21 cellular contexts compared by ENCODE assay signal in the genomic region with DNA sequence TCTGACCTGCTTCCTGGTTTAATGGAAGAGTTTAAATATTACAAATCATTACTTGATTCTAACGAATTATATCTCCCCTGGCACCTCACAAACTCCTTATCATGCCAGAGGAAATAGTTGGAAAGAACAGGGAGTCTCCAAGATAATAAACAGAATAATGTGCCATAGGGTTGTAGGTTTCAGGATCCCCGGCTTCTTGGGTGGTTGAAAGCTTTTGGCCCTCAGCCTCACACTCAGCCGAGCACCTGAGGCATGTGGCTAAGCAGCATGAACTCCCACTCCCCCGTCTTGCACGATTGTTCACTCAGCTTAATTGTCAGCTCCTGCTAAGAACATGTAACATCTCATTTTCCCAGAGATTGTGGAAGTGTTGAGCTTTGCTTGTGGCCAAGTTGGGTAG.
"Had no signal": no experiment of that assay in that cellular context is flagged by ENCODE, and none has a peak within 500 bp of the region (broad histone marks: within the 10 kb centered on the region; RNA-seq: fewer than 3 reads in every experiment).

No MANE protein-coding gene starts in this region.

- H3K4me3 ChIP-seq: heart left ventricle, mucosa of descending colon, upper lobe of right lung had no signal

- H3K27me3 Mint-ChIP-seq: activated CD4-positive, alpha-beta memory T cell treated with anti-CD3 and anti-CD28 coated beads for 36 hours; activated naive CD8-positive, alpha-beta T cell treated with anti-CD3 and anti-CD28 coated beads, Interleukin-2, amount 10 ng/mL, durations not matched to agents 7 days and 5 days had no signal

- H3K9me3 ChIP-seq: heart left ventricle, mucosa of descending colon, upper lobe of right lung had no signal

- DNase-seq: activated CD4-positive, alpha-beta memory T cell treated with anti-CD3 and anti-CD28 coated beads for 36 hours; activated CD4-positive, alpha-beta T cell treated with anti-CD3 and anti-CD28 coated beads for 4 hours; activated CD4-positive, CD25-positive, alpha-beta regulatory T cell; activated effector memory CD4-positive, alpha-beta T cell treated with Interleukin-2 at 50 U/mL for 16 hours; activated naive CD4-positive, alpha-beta T cell treated with anti-CD3 and anti-CD28 coated beads for 36 hours; activated naive CD8-positive, alpha-beta T cell treated with anti-CD3 and anti-CD28 coated beads, Interleukin-2, amount 10 ng/mL, durations not matched to agents 7 days and 5 days; activated T-cell treated with anti-CD3 and anti-CD28 coated beads, Interleukin-2, amount 50 U/mL, for 72 hours; amniotic stem cell; cerebellar nuclear complex; cortex of kidney; heart left ventricle; islet precursor cell; left cardiac atrium; mesendoderm; mucosa of descending colon; posterior cingulate gyrus; stimulated activated CD4-positive, alpha-beta T cell treated with anti-CD3 and anti-CD28 coated beads, Interleukin-2, amount 100 ng/mL, for 48 hours; stimulated activated CD8-positive, alpha-beta memory T cell treated with anti-CD3 and anti-CD28 coated beads, Interleukin-4, amount 100 ng/mL, for 48 hours; stimulated activated naive CD4-positive, alpha-beta T cell; T-helper 9 cell; upper lobe of right lung had no signal

- H3K36me3 ChIP-seq: heart left ventricle, upper lobe of right lung had no signal

- H3K4me1 Mint-ChIP-seq: activated naive CD8-positive, alpha-beta T cell treated with anti-CD3 and anti-CD28 coated beads, Interleukin-2, amount 10 ng/mL, durations not matched to agents 7 days and 5 days had no signal

- H3K9me3 Mint-ChIP-seq: activated naive CD4-positive, alpha-beta T cell treated with anti-CD3 and anti-CD28 coated beads for 36 hours; activated naive CD8-positive, alpha-beta T cell treated with anti-CD3 and anti-CD28 coated beads, Interleukin-2, amount 10 ng/mL, durations not matched to agents 7 days and 5 days; activated T-cell treated with anti-CD3 and anti-CD28 coated beads, Interleukin-2, amount 50 U/mL, for 72 hours had no signal

- H3K27ac ChIP-seq: heart left ventricle, upper lobe of right lung had no signal

- H3K36me3 Mint-ChIP-seq: activated CD4-positive, alpha-beta memory T cell treated with anti-CD3 and anti-CD28 coated beads for 36 hours; activated naive CD8-positive, alpha-beta T cell treated with anti-CD3 and anti-CD28 coated beads, Interleukin-2, amount 10 ng/mL, durations not matched to agents 7 days and 5 days had no signal

- H3K27me3 ChIP-seq: heart left ventricle, upper lobe of right lung had no signal

- H3K4me3 Mint-ChIP-seq: activated CD4-positive, alpha-beta memory T cell treated with anti-CD3 and anti-CD28 coated beads for 36 hours; activated naive CD4-positive, alpha-beta T cell treated with anti-CD3 and anti-CD28 coated beads for 36 hours; activated naive CD8-positive, alpha-beta T cell treated with anti-CD3 and anti-CD28 coated beads, Interleukin-2, amount 10 ng/mL, durations not matched to agents 7 days and 5 days; activated T-cell treated with anti-CD3 and anti-CD28 coated beads, Interleukin-2, amount 50 U/mL, for 72 hours had no signal

- H3K27ac Mint-ChIP-seq: activated CD4-positive, alpha-beta memory T cell treated with anti-CD3 and anti-CD28 coated beads for 36 hours; activated naive CD4-positive, alpha-beta T cell treated with anti-CD3 and anti-CD28 coated beads for 36 hours; activated naive CD8-positive, alpha-beta T cell treated with anti-CD3 and anti-CD28 coated beads, Interleukin-2, amount 10 ng/mL, durations not matched to agents 7 days and 5 days had no signal

- ATAC-seq: activated T-cell treated with anti-CD3 and anti-CD28 coated beads, Interleukin-2, amount 50 U/mL, for 72 hours; mucosa of descending colon; upper lobe of right lung had no signal
